2 cellular contexts compared by ENCODE assay signal in genomic region chr9:94681508-94681907, GRCh38.
TF ChIP-seq lines count a peak whose summit lies in the region.

No MANE protein-coding gene starts in this region.

TF ChIP-seq in IMR-90, 13 proteins besides CTCF, POLR2A, EP300 and RAD21:
- TF ChIP-seq MAZ (IDR thresholded peaks at IDR 0.05; ENCODE audit: borderline replicate concordance, low read depth, low read length) (0 out of 2 replicates have a peak, but pooled peaks have one; percentile 24), FOS (IDR thresholded peaks at IDR 0.05; ENCODE audit: low read depth, low read length) (no peak), BHLHE40 (IDR thresholded peaks at IDR 0.05; ENCODE audit: low read depth, low read length) (no peak), SMC3 (IDR thresholded peaks at IDR 0.05; ENCODE audit: low read depth, low read length) (peak; percentile 85), RFX5 (IDR thresholded peaks at IDR 0.05; ENCODE audit: low read depth, low read length) (no peak)
TF ChIP-seq in IMR-90: peak in this region for 2.

TF ChIP-seq in neural cell, 6 proteins besides CTCF, POLR2A, EP300 and RAD21:
- TF ChIP-seq SMC3 (conservative IDR thresholded peaks at IDR 0.05; ENCODE audit: poor library complexity) (peak; percentile 94), POLR2AphosphoS5 (IDR thresholded peaks at IDR 0.05) (no peak)
